In the genomic region with DNA sequence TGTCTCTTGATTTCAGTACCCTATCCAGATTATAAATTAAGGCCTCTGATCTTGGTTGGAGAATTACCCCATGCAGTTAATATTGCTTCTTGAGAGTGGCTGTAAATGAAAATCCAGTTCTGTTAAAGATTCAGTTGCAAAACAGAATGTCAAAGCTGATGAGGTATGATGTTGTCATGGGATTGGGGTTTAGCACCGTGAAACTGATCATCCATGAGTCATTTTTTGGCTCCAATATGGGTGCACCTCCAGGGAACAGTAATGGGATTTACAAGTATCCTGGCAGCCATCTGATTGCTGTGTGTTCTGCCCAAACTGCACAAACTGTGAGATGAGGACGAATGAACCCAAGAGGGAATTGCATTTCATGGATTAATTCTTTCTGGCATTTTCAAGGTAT, we compare ENCODE assay signal across 1 cellular context.
A peak's percentile ranks its signal among the peaks of the same experiment; 100 is the strongest.
TF ChIP-seq lines count a peak whose summit lies in the region.

No MANE protein-coding gene starts in this region.

TF ChIP-seq in SK-N-SH, 30 proteins besides CTCF, POLR2A, EP300 and RAD21 (continued from another document):
- TF ChIP-seq CHD2 (IDR thresholded peaks at IDR 0.05; ENCODE audit: low read length, partially characterized antibody) (no peak), FOXM1 (IDR thresholded peaks at IDR 0.05; ENCODE audit: low read depth) (peak; percentile 76; the same call in 1 of the 2 replicates), MEF2A (IDR thresholded peaks at IDR 0.05; ENCODE audit: borderline replicate concordance, low read depth) (no peak), FOSL2 (IDR thresholded peaks at IDR 0.05; ENCODE audit: borderline replicate concordance, low read depth) (peak; percentile 88), RCOR1 (IDR thresholded peaks at IDR 0.05; ENCODE audit: low read length) (no peak), POLR2AphosphoS5 (IDR thresholded peaks at IDR 0.05; ENCODE audit: low read depth, low read length) (no peak; the same call in 1 of the 2 replicates), RXRA (IDR thresholded peaks at IDR 0.05; ENCODE audit: borderline replicate concordance, low read depth) (peak; percentile 48; the same call in 1 of the 2 replicates), GATA2 (CRISPR knock-in tag; IDR thresholded peaks at IDR 0.05) (no peak), TAF1 (IDR thresholded peaks at IDR 0.05; ENCODE audit: borderline replicate concordance, low read depth, low read length) (no peak), YY1 (IDR thresholded peaks at IDR 0.05; ENCODE audit: low read depth) (no peak), FOXJ3 (CRISPR knock-in tag; IDR thresholded peaks at IDR 0.05) (no peak), NRF1 (IDR thresholded peaks at IDR 0.05; ENCODE audit: low read depth, low read length) (no peak), SMC3 (IDR thresholded peaks at IDR 0.05; ENCODE audit: low read depth, low read length) (no peak), EZH2phosphoT487 (IDR thresholded peaks at IDR 0.05; ENCODE audit: borderline replicate concordance, low read depth) (no peak), TEAD4 (IDR thresholded peaks at IDR 0.05; ENCODE audit: borderline replicate concordance, insufficient read depth) (0 out of 2 replicates have a peak, but pooled peaks have one; percentile 31), MXI1 (IDR thresholded peaks at IDR 0.05; ENCODE audit: low read depth, low read length) (no peak), GABPA (IDR thresholded peaks at IDR 0.05; ENCODE audit: low read depth) (no peak), SIN3A (IDR thresholded peaks at IDR 0.05; ENCODE audit: borderline replicate concordance, low read depth, low read length) (no peak)
- TF ChIP-seq, protein P1, sequence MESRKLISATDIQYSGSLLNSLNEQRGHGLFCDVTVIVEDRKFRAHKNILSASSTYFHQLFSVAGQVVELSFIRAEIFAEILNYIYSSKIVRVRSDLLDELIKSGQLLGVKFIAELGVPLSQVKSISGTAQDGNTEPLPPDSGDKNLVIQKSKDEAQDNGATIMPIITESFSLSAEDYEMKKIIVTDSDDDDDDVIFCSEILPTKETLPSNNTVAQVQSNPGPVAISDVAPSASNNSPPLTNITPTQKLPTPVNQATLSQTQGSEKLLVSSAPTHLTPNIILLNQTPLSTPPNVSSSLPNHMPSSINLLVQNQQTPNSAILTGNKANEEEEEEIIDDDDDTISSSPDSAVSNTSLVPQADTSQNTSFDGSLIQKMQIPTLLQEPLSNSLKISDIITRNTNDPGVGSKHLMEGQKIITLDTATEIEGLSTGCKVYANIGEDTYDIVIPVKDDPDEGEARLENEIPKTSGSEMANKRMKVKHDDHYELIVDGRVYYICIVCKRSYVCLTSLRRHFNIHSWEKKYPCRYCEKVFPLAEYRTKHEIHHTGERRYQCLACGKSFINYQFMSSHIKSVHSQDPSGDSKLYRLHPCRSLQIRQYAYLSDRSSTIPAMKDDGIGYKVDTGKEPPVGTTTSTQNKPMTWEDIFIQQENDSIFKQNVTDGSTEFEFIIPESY (IDR thresholded peaks at IDR 0.05; ENCODE audit: borderline replicate concordance, low read depth): no peak
- TF ChIP-seq, protein P2, sequence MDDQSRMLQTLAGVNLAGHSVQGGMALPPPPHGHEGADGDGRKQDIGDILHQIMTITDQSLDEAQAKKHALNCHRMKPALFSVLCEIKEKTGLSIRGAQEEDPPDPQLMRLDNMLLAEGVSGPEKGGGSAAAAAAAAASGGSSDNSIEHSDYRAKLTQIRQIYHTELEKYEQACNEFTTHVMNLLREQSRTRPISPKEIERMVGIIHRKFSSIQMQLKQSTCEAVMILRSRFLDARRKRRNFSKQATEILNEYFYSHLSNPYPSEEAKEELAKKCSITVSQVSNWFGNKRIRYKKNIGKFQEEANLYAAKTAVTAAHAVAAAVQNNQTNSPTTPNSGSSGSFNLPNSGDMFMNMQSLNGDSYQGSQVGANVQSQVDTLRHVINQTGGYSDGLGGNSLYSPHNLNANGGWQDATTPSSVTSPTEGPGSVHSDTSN (IDR thresholded peaks at IDR 0.05): peak; percentile 94
- TF ChIP-seq, protein P3, sequence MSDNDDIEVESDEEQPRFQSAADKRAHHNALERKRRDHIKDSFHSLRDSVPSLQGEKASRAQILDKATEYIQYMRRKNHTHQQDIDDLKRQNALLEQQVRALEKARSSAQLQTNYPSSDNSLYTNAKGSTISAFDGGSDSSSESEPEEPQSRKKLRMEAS (IDR thresholded peaks at IDR 0.05; ENCODE audit: low read depth): peak; percentile 51
- TF ChIP-seq, protein P4, sequence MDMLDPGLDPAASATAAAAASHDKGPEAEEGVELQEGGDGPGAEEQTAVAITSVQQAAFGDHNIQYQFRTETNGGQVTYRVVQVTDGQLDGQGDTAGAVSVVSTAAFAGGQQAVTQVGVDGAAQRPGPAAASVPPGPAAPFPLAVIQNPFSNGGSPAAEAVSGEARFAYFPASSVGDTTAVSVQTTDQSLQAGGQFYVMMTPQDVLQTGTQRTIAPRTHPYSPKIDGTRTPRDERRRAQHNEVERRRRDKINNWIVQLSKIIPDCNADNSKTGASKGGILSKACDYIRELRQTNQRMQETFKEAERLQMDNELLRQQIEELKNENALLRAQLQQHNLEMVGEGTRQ (IDR thresholded peaks at IDR 0.05; ENCODE audit: borderline replicate concordance, low read depth, low read length): no peak
